In the genomic region with DNA sequence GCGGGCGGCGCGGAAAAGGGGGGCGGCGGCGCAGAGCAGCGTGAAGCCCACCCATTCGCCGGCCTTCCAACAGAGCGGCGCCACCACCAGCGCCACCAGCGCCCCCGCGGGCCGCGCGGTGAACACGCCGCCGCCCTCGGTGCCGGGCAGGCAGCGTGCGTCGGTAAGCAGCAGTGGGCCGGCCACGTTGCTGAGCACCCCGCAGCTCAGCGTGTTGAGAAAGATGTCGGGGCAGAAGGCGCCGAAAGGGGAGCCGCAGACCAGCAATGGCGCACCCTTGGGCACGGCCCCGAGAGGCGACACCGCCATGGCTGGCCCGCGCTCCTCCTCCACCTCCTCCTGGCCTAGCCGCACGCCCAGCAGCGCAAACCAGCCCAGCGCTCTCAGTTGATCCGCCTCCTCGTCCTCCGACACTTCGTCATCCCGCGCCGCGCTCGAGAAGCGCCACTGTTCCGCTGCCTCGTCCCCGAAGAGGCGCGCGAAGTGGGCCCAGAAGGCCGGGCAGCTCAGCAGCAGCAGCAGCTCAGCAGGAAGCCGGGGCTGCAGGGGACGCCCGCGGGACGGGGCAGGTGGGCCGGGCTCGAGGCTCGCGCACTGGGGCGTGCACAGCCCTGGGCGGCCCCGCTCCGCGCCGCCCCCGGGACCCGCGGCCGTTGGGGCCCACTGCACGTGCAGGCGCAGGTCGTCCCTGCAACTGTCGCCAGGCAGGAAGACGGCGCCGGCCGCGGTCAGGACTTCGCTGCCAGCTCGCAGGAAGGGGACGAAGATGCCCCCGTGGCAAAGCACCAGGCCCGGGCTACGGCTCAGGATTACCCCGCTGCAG, we compare ENCODE assay signal across 8 cellular contexts. TPM values are rescaled to one million over a fixed set of nuclear protein-coding genes. Genes with fewer than 3 reads are reported as not detected.
A peak's percentile ranks its signal among the peaks of the same experiment; 100 is the strongest.
DNase-seq lines count a peak whose midpoint lies in the region; ATAC-seq and TF ChIP-seq lines count a peak whose summit lies in the region.

No MANE protein-coding gene starts in this region.

- H3K4me3 Mint-ChIP-seq in naive B cell: peak overlapping the region; percentile 81 to 99 (median 94)
- H3K4me3 Mint-ChIP-seq in stimulated activated memory B cell treated with anti-CD40 and anti-IgM and Interleukin-4, amounts not matched to agents 10 μg/mL and 1 μg/mL and 100 μg/mL, for 72 hours: peak overlapping the region; percentile 94

- TF ChIP-seq CTCF in OCI-LY3 (IDR thresholded peaks at IDR 0.05; ENCODE audit: low read depth, low read length): peak; percentile 42

- no peaks in the 10 kb centered on the region for H3K36me3 Mint-ChIP-seq in naive B cell
- H3K36me3 Mint-ChIP-seq in stimulated activated memory B cell treated with anti-CD40 and anti-IgM and Interleukin-4, amounts not matched to agents 10 μg/mL and 1 μg/mL and 100 μg/mL, for 72 hours: peaks cover 19% of the 10 kb centered on the region

- H3K27ac ChIP-seq in BLaER1: peak overlapping the region; percentile 90
- peak overlapping the region; percentile 67 for H3K27ac ChIP-seq in OCI-LY3 (ENCODE audit: low read length)

- H3K4me1 Mint-ChIP-seq in naive B cell: peaks cover 26 to 39% (median 27%) of the 10 kb centered on the region in 3 donors
- H3K4me1 Mint-ChIP-seq in stimulated activated memory B cell treated with anti-CD40 and anti-IgM and Interleukin-4, amounts not matched to agents 10 μg/mL and 1 μg/mL and 100 μg/mL, for 72 hours: peaks cover 32% of the 10 kb centered on the region

- H3K79me2 ChIP-seq in OCI-LY3 (ENCODE audit: low read length): peaks cover 13% of the 10 kb centered on the region

- H4K20me1 ChIP-seq in BLaER1: peaks cover 17% of the 10 kb centered on the region; the same call in 1 of the 2 replicates
- no peaks in the 10 kb centered on the region for H4K20me1 ChIP-seq in OCI-LY3 (ENCODE audit: insufficient read depth, low read length)

- H3K4me1 ChIP-seq in BLaER1: peaks cover 36% of the 10 kb centered on the region
- H3K4me1 ChIP-seq in OCI-LY3 (ENCODE audit: low read length): peaks cover 9% of the 10 kb centered on the region; the same call in 1 of the 2 replicates

- no peaks in the 10 kb centered on the region for H3K27me3 Mint-ChIP-seq in naive B cell
- H3K27me3 Mint-ChIP-seq in stimulated activated memory B cell treated with anti-CD40 and anti-IgM and Interleukin-4, amounts not matched to agents 10 μg/mL and 1 μg/mL and 100 μg/mL, for 72 hours: no peaks in the 10 kb centered on the region

- H3K36me3 ChIP-seq in BLaER1 (peaks cover 34% of the 10 kb centered on the region), OCI-LY3 (replicated peaks; ENCODE audit: low read depth, low read length) (no peaks in the 10 kb centered on the region)

- H3K9me3 Mint-ChIP-seq in naive B cell: no peaks in the 10 kb centered on the region
- no peaks in the 10 kb centered on the region for H3K9me3 Mint-ChIP-seq in stimulated activated memory B cell treated with anti-CD40 and anti-IgM and Interleukin-4, amounts not matched to agents 10 μg/mL and 1 μg/mL and 100 μg/mL, for 72 hours

- H3K27me3 ChIP-seq in BLaER1 (no peaks in the 10 kb centered on the region), OCI-LY3 (ENCODE audit: low read depth, low read length) (no peaks in the 10 kb centered on the region)

- H3K9me3 ChIP-seq in BLaER1 (no peaks in the 10 kb centered on the region), OCI-LY3 (ENCODE audit: insufficient read depth, low read length) (no peaks in the 10 kb centered on the region)

- TF ChIP-seq POLR2A in GM19099 (IDR thresholded peaks at IDR 0.05; ENCODE audit: extremely low read depth, insufficient read length, low read depth): peak; percentile 57

- H2AFZ ChIP-seq in OCI-LY3 (ENCODE audit: low read depth, low read length): peak overlapping the region; percentile 62; the same call in 1 of the 2 replicates

- H3K27ac Mint-ChIP-seq in naive B cell: peak overlapping the region; percentile 47 to 97 (median 78)
- H3K27ac Mint-ChIP-seq in stimulated activated memory B cell treated with anti-CD40 and anti-IgM and Interleukin-4, amounts not matched to agents 10 μg/mL and 1 μg/mL and 100 μg/mL, for 72 hours: peak overlapping the region; percentile 93

- peak; percentile 63 for ATAC-seq in HG03354 (IDR thresholded peaks at IDR 0.05; ENCODE audit: poor library complexity, severe bottlenecking, unreplicated experiment)
- ATAC-seq in naive B cell (ENCODE audit: low read depth in 2 of 2): peak; percentile 66 to 67
- peak; percentile 84 for ATAC-seq in stimulated activated memory B cell treated with anti-CD40 and anti-IgM and Interleukin-4, amounts not matched to agents 10 μg/mL and 1 μg/mL and 100 μg/mL, for 72 hours

- peak; percentile 79 to 84 for DNase-seq in activated T-cell treated with anti-CD3 and anti-CD28 coated beads, Interleukin-2, amount 50 U/mL, for 48 hours
- DNase-seq in fibroblast of gingiva (ENCODE audit: low read depth) (peak; percentile 51), naive B cell (peak; percentile 71)

- H3K4me3 ChIP-seq in BLaER1 (peak overlapping the region; percentile 75), OCI-LY3 (ENCODE audit: low read length) (peak overlapping the region; percentile 94)

- H3K4me2 ChIP-seq in BLaER1 (peak overlapping the region; percentile 98), OCI-LY3 (ENCODE audit: low read length) (peak overlapping the region; percentile 92)

- H3K9ac ChIP-seq in BLaER1 (peak overlapping the region; percentile 89), OCI-LY3 (ENCODE audit: low read length) (peak overlapping the region; percentile 90)

RNA-seq across cellular contexts. Expression of a gene that starts 0.6 kb away (rescaled TPM):
- polyA plus RNA-seq in naive B cell (ENCODE audit: low read depth in 6 of 6): 10 to 100 TPM; 19.8 to 33.5 (median 25.0) TPM

RNA-seq across cellular contexts. Expression of a gene that starts 13.3 kb away (rescaled TPM):
- polyA plus RNA-seq in naive B cell (ENCODE audit: low read depth in 6 of 6): 1 to 10 TPM; 1.8 to 3.0 (median 2.2) TPM

RNA-seq across cellular contexts. Expression of a gene that starts 24.4 kb away (rescaled TPM):
- polyA plus RNA-seq in naive B cell (ENCODE audit: low read depth in 6 of 6): 10 to 100 TPM in 5 of 6 donors, 1 to 10 TPM in 1; 9.4 to 40.7 (median 25.2) TPM

Comparison
In these comparisons a context has a peak if more than half of its experiments do, and no peak if none do; other contexts are left out.
1. Peak in every context shown above with its lines: DNase-seq, ATAC-seq, H3K4me3 ChIP-seq and H3K27ac ChIP-seq.